In the genomic region with DNA sequence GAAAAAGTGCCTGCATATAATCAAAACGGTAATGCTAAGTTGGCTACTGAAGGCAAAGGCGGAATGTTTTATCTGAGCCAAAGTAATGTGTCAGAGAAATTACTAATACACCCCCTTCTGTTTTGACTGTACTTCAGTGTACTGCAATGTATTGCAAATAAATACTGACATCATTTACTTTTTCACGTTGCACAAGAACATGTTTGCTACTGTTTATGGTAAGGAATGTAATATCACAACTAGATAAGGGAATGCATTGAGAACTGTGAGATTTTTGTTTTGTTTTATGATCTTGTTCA, we compare ENCODE assay signal across 8 cellular contexts. TPM values are rescaled to one million over a fixed set of nuclear protein-coding genes. Genes with fewer than 3 reads are reported as not detected.
DNase-seq lines count a peak whose midpoint lies in the region; ATAC-seq and TF ChIP-seq lines count a peak whose summit lies in the region.

No MANE protein-coding gene starts in this region.

- peaks cover 31% of the 10 kb centered on the region for H3K79me2 ChIP-seq in OCI-LY1 (ENCODE audit: insufficient read depth, low read length)

- 29 to 45% methylated on average over 1 to 2 of the region's 3 CpGs for WGBS in ectodermal cell, 2 experiments

- H3K4me1 ChIP-seq in OCI-LY1 (ENCODE audit: insufficient read depth, low read length, severe bottlenecking) (peaks cover 31% of the 10 kb centered on the region), ectodermal cell (ENCODE audit: control insufficient read depth, insufficient read depth, low read length) (peaks cover 17% of the 10 kb centered on the region)

- TF ChIP-seq CTCF in GM12875 (IDR thresholded peaks at IDR 0.05; ENCODE audit: borderline replicate concordance, insufficient read depth, low read depth, low read length) (no peak), OCI-LY1 (IDR thresholded peaks at IDR 0.05; ENCODE audit: low read length) (no peak), neural crest cell (conservative IDR thresholded peaks at IDR 0.05) (no peak)

- H4K20me1 ChIP-seq in OCI-LY1 (ENCODE audit: insufficient read depth, low read length), result no peaks in the 10 kb centered on the region

- H3K27me3 ChIP-seq in OCI-LY1 (ENCODE audit: insufficient read depth, low read length) (no peaks in the 10 kb centered on the region), ectodermal cell (ENCODE audit: control insufficient read depth, insufficient read depth, low read length, poor library complexity, severe bottlenecking) (no peaks in the 10 kb centered on the region)

- H3K9me2 ChIP-seq in OCI-LY1 (ENCODE audit: low read depth, low read length), result no peaks in the 10 kb centered on the region

- H3K4me3 Mint-ChIP-seq in neural crest cell, result peak overlapping the region; percentile 93

- H3K36me3 ChIP-seq in OCI-LY1 (ENCODE audit: insufficient read depth, low read length) (no peaks in the 10 kb centered on the region), ectodermal cell (ENCODE audit: control insufficient read depth, insufficient read depth, low read length) (no peaks in the 10 kb centered on the region)

- peak overlapping the region; percentile 78 for H3K4me2 ChIP-seq in OCI-LY1 (ENCODE audit: low read length)

- H3K27me3 Mint-ChIP-seq in neural crest cell (ENCODE audit: low read depth), result no peaks in the 10 kb centered on the region

- H3K27ac Mint-ChIP-seq in neural crest cell (ENCODE audit: unreplicated experiment), result peak overlapping the region; percentile 97

- H3K4me3 ChIP-seq in GM12875 (ENCODE audit: low read depth, low read length) (peak overlapping the region; percentile 64), OCI-LY1 (ENCODE audit: low read depth, low read length, poor library complexity, severe bottlenecking) (peak overlapping the region; percentile 66), ectodermal cell (ENCODE audit: insufficient read depth, low read depth, low read length) (peak overlapping the region; percentile 83)

- H3K36me3 Mint-ChIP-seq in neural crest cell (ENCODE audit: low read depth), result no peaks in the 10 kb centered on the region

- H3K27ac ChIP-seq in OCI-LY1 (ENCODE audit: low read depth, low read length, poor library complexity, severe bottlenecking) (peak overlapping the region; percentile 10), ectodermal cell (ENCODE audit: insufficient read depth, low read depth, low read length, poor library complexity, severe bottlenecking) (peak overlapping the region; percentile 79)

- peaks cover 28% of the 10 kb centered on the region for H3K4me1 Mint-ChIP-seq in neural crest cell

- no peaks in the 10 kb centered on the region for H3K9me3 Mint-ChIP-seq in neural crest cell

- H3F3A ChIP-seq in OCI-LY1 (ENCODE audit: insufficient read depth, low read length), result no peaks in the 10 kb centered on the region

- DNase-seq in neural crest cell (ENCODE audit: low read depth, low spot score), result no peak
- no peak for DNase-seq in SW 1271 (lab: John Stamatoyannopoulos, UW)
- DNase-seq in NCI-H2029 treated with DMSO at 0.1 percent for 48 hours (lab: John Stamatoyannopoulos, UW), result no peak
- DNase-seq in effector CD4-positive, alpha-beta T cell, result no peak

- ATAC-seq in HG02885 (IDR thresholded peaks at IDR 0.05; ENCODE audit: poor library complexity, unreplicated experiment), result no peak

- H3K9ac ChIP-seq in OCI-LY1 (ENCODE audit: low read length), result peak overlapping the region; percentile 64

- H3K9me3 ChIP-seq in OCI-LY1 (ENCODE audit: low read length) (no peaks in the 10 kb centered on the region), ectodermal cell (ENCODE audit: control insufficient read depth, low read length) (no peaks in the 10 kb centered on the region)

- peak overlapping the region; percentile 26 for H2AFZ ChIP-seq in OCI-LY1 (ENCODE audit: low read length)

RNA-seq across cellular contexts. Expression of a gene that starts 0.8 kb away (rescaled TPM):
- polyA plus RNA-seq in ectodermal cell (2013, experiment 1 of 4), result 50.0 TPM
- 59.3 TPM for polyA plus RNA-seq in ectodermal cell (2013, experiment 2 of 4)
- 40.9 TPM for polyA plus RNA-seq in ectodermal cell (2013, experiment 3 of 4)
- polyA plus RNA-seq in ectodermal cell (2013, experiment 4 of 4), result 45.6 TPM
- total RNA-seq in neural crest cell, result 42.4 and 43.0 TPM in 2 replicates
